Comparison of ENCODE assay signal across 8 cellular contexts in the genomic region with DNA sequence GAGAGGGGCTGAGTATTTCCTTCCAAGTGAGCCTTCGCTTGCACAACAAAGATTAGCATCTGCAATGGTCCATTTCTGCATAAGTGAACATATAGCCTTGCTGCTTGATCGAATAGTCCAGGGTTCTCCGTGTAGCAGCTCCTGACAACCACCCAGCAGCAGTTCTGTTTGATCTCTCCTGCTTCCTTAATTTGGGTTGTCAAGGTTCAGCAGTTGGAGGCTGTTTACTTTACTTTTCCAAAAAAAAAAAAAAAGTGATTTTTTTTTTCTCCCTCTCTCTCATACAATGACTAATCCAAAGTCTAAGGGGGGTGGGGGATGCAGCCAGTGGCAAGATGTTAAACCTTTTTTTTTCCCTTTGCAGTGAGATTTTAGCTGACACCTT. TPM values are rescaled to one million over a fixed set of nuclear protein-coding genes. Genes with fewer than 3 reads are reported as not detected.
DNase-seq lines count a peak whose midpoint lies in the region; ATAC-seq and TF ChIP-seq lines count a peak whose summit lies in the region.

No MANE protein-coding gene starts in this region.

- H3K27ac Mint-ChIP-seq in Calu3 (ENCODE audit: unreplicated experiment) (no peak overlapping the region), brain (peak overlapping the region in 4 of 5 experiments; percentile 27 to 96 (median 70))
- no peak overlapping the region for H3K27ac Mint-ChIP-seq in natural killer cell treated with Interleukin-12 subunit alpha and Interleukin-12 subunit beta and Interleukin-15 and Interleukin-18, amount 100 ng/mL, for 72 hours

- H3K9me3 Mint-ChIP-seq in Calu3 (ENCODE audit: low read depth, unreplicated experiment) (no peaks in the 10 kb centered on the region), brain (no peaks in the 10 kb centered on the region)
- H3K9me3 Mint-ChIP-seq in natural killer cell treated with Interleukin-12 subunit alpha and Interleukin-12 subunit beta and Interleukin-15 and Interleukin-18, amount 100 ng/mL, for 72 hours: no peaks in the 10 kb centered on the region

- no peak for ATAC-seq in natural killer cell treated with Interleukin-12 subunit alpha and Interleukin-12 subunit beta and Interleukin-15 and Interleukin-18, amount 100 ng/mL, for 72 hours
- no peak for ATAC-seq in HG03439 (IDR thresholded peaks at IDR 0.05; ENCODE audit: unreplicated experiment)
- ATAC-seq in GM21423 (IDR thresholded peaks at IDR 0.05; ENCODE audit: unreplicated experiment): no peak

- no peak for DNase-seq in Calu3
- peak; percentile 56 for DNase-seq in NAMALWA (ENCODE audit: low spot score)
- DNase-seq in natural killer cell treated with Interleukin-12 subunit alpha and Interleukin-12 subunit beta and Interleukin-15 and Interleukin-18, amount 100 ng/mL, for 72 hours (ENCODE audit: low spot score): no peak
- DNase-seq in 8988T: no peak
- DNase-seq in activated CD4-positive, CD25-positive, alpha-beta regulatory T cell (lab: John Stamatoyannopoulos, UW): no peak

- H3K27me3 Mint-ChIP-seq in Calu3 (ENCODE audit: unreplicated experiment): no peaks in the 10 kb centered on the region
- H3K27me3 Mint-ChIP-seq in brain: peaks cover 35% of the 10 kb centered on the region
- peaks cover 6 to 7% of the 10 kb centered on the region in 2 donors for H3K27me3 Mint-ChIP-seq in natural killer cell treated with Interleukin-12 subunit alpha and Interleukin-12 subunit beta and Interleukin-15 and Interleukin-18, amount 100 ng/mL, for 72 hours

- H3K4me3 Mint-ChIP-seq in Calu3 (ENCODE audit: low read depth, unreplicated experiment) (peak overlapping the region; percentile 91), brain (peak overlapping the region; percentile 85 to 94 (median 91))
- peak overlapping the region; percentile 96 for H3K4me3 Mint-ChIP-seq in natural killer cell treated with Interleukin-12 subunit alpha and Interleukin-12 subunit beta and Interleukin-15 and Interleukin-18, amount 100 ng/mL, for 72 hours

- H3K4me1 Mint-ChIP-seq in Calu3 (ENCODE audit: low read depth, unreplicated experiment): peaks cover 13% of the 10 kb centered on the region
- H3K4me1 Mint-ChIP-seq in brain: peaks cover 59% of the 10 kb centered on the region
- peaks cover 24 to 31% of the 10 kb centered on the region in 2 donors for H3K4me1 Mint-ChIP-seq in natural killer cell treated with Interleukin-12 subunit alpha and Interleukin-12 subunit beta and Interleukin-15 and Interleukin-18, amount 100 ng/mL, for 72 hours (ENCODE audit: low read depth in 2 of 2)

- intact Hi-C loops in Calu3 (cut with micrococcal nuclease; ENCODE audit: unreplicated experiment): loop anchor here (2.0 to 5.0 kb wide), 3 partner anchors 333 to 569 kb away; no protein-coding TSS in a partner anchor

- TF ChIP-seq CTCF in Calu3 (IDR thresholded peaks at IDR 0.05; ENCODE audit: unreplicated experiment) (no peak), brain (conservative IDR thresholded peaks at IDR 0.05) (no peak)

- H3K36me3 Mint-ChIP-seq in Calu3 (ENCODE audit: insufficient read depth, unreplicated experiment): peaks cover 45% of the 10 kb centered on the region
- no peaks in the 10 kb centered on the region for H3K36me3 Mint-ChIP-seq in brain
- H3K36me3 Mint-ChIP-seq in natural killer cell treated with Interleukin-12 subunit alpha and Interleukin-12 subunit beta and Interleukin-15 and Interleukin-18, amount 100 ng/mL, for 72 hours: no peaks in the 10 kb centered on the region

- BruUV-seq in Calu3 (replicated peaks; lab: Mats Ljungman, UMichigan): no TSS peak

- CTCF ChIA-PET in Calu3 (lab: Charles Lee): interaction anchor here (0.7 kb wide), 2 partner anchors 108 to 445 kb away, joined by 3 read pairs; no protein-coding TSS in a partner anchor

RNA-seq across cellular contexts. Expression of a gene that starts 3.6 kb away (rescaled TPM):
- 81.6 and 82.8 TPM in 2 replicates for total RNA-seq in Calu3 (2022)
- polyA plus RNA-seq in brain (ENCODE audit: insufficient read depth, low read depth, low replicate concordance): 7.7 TPM
- total RNA-seq in natural killer cell treated with Interleukin-12 subunit alpha and Interleukin-12 subunit beta and Interleukin-15 and Interleukin-18, amount 100 ng/mL, for 72 hours: 10 to 100 TPM; 59.7 to 65.4 TPM

Comparison
In these comparisons a context has a peak if more than half of its experiments do, and no peak if none do; other contexts are left out.
1. H3K27ac Mint-ChIP-seq: peak in brain (4 of 5); none in Calu3 (single experiment) and natural killer cell treated with Interleukin-12 subunit alpha and Interleukin-12 subunit beta and Interleukin-15 and Interleukin-18, amount 100 ng/mL, for 72 hours (0 of 2).
2. Peak in every context shown above with its lines, with median percentiles within 50 percentile points of each other: H3K4me3 Mint-ChIP-seq.